8 cellular contexts compared by ENCODE assay signal in genomic region chr15:72785452-72786243, GRCh38. TPM values are rescaled to one million over a fixed set of nuclear protein-coding genes. Genes with fewer than 3 reads are reported as not detected.
A peak's percentile ranks its signal among the peaks of the same experiment; 100 is the strongest.
DNase-seq lines count a peak whose midpoint lies in the region; ATAC-seq and TF ChIP-seq lines count a peak whose summit lies in the region.

No MANE protein-coding gene starts in this region.

- TF ChIP-seq CTCF in breast epithelium (IDR thresholded peaks at IDR 0.05) (no peak), MCF 10A (IDR thresholded peaks at IDR 0.05; ENCODE audit: unreplicated experiment) (no peak), natural killer cell (IDR thresholded peaks at IDR 0.05) (no peak), upper lobe of right lung (IDR thresholded peaks at IDR 0.05) (no peak)

- H3K9me3 Mint-ChIP-seq in MCF 10A (ENCODE audit: unreplicated experiment) (no peaks in the 10 kb centered on the region), natural killer cell (peaks cover 0 to 3% of the 10 kb centered on the region in 2 donors)
- H3K9me3 Mint-ChIP-seq in activated naive CD8-positive, alpha-beta T cell (ENCODE audit: low read depth): no peaks in the 10 kb centered on the region

- CTCF ChIA-PET in MCF 10A (lab: Yijun Ruan, JAX): interaction anchor here (2.4 to 2.9 kb wide), 2 partner anchors 10 to 297 kb away, joined by 13 to 17 read pairs; no protein-coding TSS in a partner anchor

- H3K36me3 Mint-ChIP-seq in MCF 10A (ENCODE audit: insufficient read depth, unreplicated experiment): peaks cover 5% of the 10 kb centered on the region
- H3K36me3 Mint-ChIP-seq in activated naive CD8-positive, alpha-beta T cell: peaks cover 10% of the 10 kb centered on the region
- H3K36me3 Mint-ChIP-seq in natural killer cell: no peaks in the 10 kb centered on the region

- POLR2A ChIA-PET in MCF 10A (lab: Yijun Ruan, JAX): interaction anchor here (0.7 to 1.3 kb wide), 4 partner anchors 8 to 848 kb away, joined by 3 to 5 read pairs (median 4); partner anchors contain the start of gene NPTN

- H3K4me3 ChIP-seq in breast epithelium (no peak overlapping the region), upper lobe of right lung (no peak overlapping the region)

- no peak overlapping the region for H3K4me3 Mint-ChIP-seq in MCF 10A (ENCODE audit: unreplicated experiment)
- H3K4me3 Mint-ChIP-seq in activated naive CD8-positive, alpha-beta T cell: peak overlapping the region; percentile 42
- H3K4me3 Mint-ChIP-seq in natural killer cell: peak overlapping the region; percentile 92

- H3K27ac ChIP-seq in breast epithelium (peak overlapping the region; percentile 94 to 97), upper lobe of right lung (peak overlapping the region; percentile 98)

- intact Hi-C loops in breast epithelium (cut with DNase I; ENCODE audit: low total_unique reads) (no loop called here), MCF 10A (cut with micrococcal nuclease) (loop anchor here (2.0 kb wide), 1 partner anchor 487 kb away; no protein-coding TSS in a partner anchor), natural killer cell (cut with micrococcal nuclease) (loop anchor here (2.0 to 10.0 kb wide), 5 partner anchors 23 to 561 kb away; partner anchors contain the start of genes ARIH1, HEXA and NEO1), upper lobe of right lung (cut with DNase I) (no loop called here)

- H3K27me3 Mint-ChIP-seq in MCF 10A (ENCODE audit: insufficient read depth, unreplicated experiment) (peaks cover 16% of the 10 kb centered on the region), natural killer cell (ENCODE audit: low read depth in 2 of 2) (peaks cover 0 to 5% of the 10 kb centered on the region in 2 donors)
- H3K27me3 Mint-ChIP-seq in activated naive CD8-positive, alpha-beta T cell: no peaks in the 10 kb centered on the region

- DNase-seq in breast epithelium (ENCODE audit: low spot score in 2 of 2): no peak
- DNase-seq in MCF 10A (ENCODE audit: unreplicated experiment): no peak
- peak; percentile 57 for DNase-seq in natural killer cell
- DNase-seq in upper lobe of right lung: no peak
- DNase-seq in NCI-H1694 (lab: John Stamatoyannopoulos, UW): no peak
- no peak for DNase-seq in HuH-7 (ENCODE audit: low spot score)
- DNase-seq in NCI-H2196 (lab: John Stamatoyannopoulos, UW; ENCODE audit: unreplicated experiment): no peak

- peaks cover 11% of the 10 kb centered on the region for H3K4me1 Mint-ChIP-seq in MCF 10A (ENCODE audit: insufficient read depth, unreplicated experiment)
- H3K4me1 Mint-ChIP-seq in activated naive CD8-positive, alpha-beta T cell (ENCODE audit: low read depth): peaks cover 36% of the 10 kb centered on the region
- H3K4me1 Mint-ChIP-seq in natural killer cell: peaks cover 44 to 64% of the 10 kb centered on the region in 2 donors

- no peaks in the 10 kb centered on the region for H3K27me3 ChIP-seq in breast epithelium
- no peaks in the 10 kb centered on the region for H3K27me3 ChIP-seq in upper lobe of right lung

- H3K9me3 ChIP-seq in breast epithelium: no peaks in the 10 kb centered on the region
- no peaks in the 10 kb centered on the region for H3K9me3 ChIP-seq in upper lobe of right lung

- no TSS peak for BruUV-seq in MCF 10A (replicated peaks; lab: Mats Ljungman, UMichigan)

- TF ChIP-seq POLR2A in breast epithelium (IDR thresholded peaks at IDR 0.05): no peak

- H3K27ac Mint-ChIP-seq in MCF 10A (ENCODE audit: low read depth, unreplicated experiment) (no peak overlapping the region), natural killer cell (peak overlapping the region; percentile 85 to 93)
- peak overlapping the region; percentile 96 for H3K27ac Mint-ChIP-seq in activated naive CD8-positive, alpha-beta T cell

- H3K36me3 ChIP-seq in breast epithelium: no peaks in the 10 kb centered on the region
- no peaks in the 10 kb centered on the region for H3K36me3 ChIP-seq in upper lobe of right lung

- peaks cover 3 to 6% of the 10 kb centered on the region in 2 donors for H3K4me1 ChIP-seq in breast epithelium
- H3K4me1 ChIP-seq in upper lobe of right lung: peaks cover 19% of the 10 kb centered on the region

- ATAC-seq in natural killer cell: peak; percentile 7 to 41 (median 17)
- no peak for ATAC-seq in upper lobe of right lung

RNA-seq across cellular contexts. Expression of gene ADPGK, which starts 2.1 kb away (rescaled TPM):
- 10 to 100 TPM; 68.2 to 70.5 (median 69.3) TPM for total RNA-seq in breast epithelium
- 41.6 and 53.7 TPM in 2 replicates for total RNA-seq in MCF 10A (2022)
- 100 to 1,000 TPM in 2 of 3 donors, 10 to 100 TPM in 1; 99.8 to 113 (median 101) TPM for total RNA-seq in natural killer cell
- 74.2 TPM for total RNA-seq in upper lobe of right lung

Comparison
In these comparisons a context has a peak if more than half of its experiments do, and no peak if none do; other contexts are left out.
1. intact Hi-C loops: an anchor here in MCF 10A (2.0 kb wide) and natural killer cell (2.0 to 10.0 kb wide); none called in breast epithelium and upper lobe of right lung.